In the genomic region with DNA sequence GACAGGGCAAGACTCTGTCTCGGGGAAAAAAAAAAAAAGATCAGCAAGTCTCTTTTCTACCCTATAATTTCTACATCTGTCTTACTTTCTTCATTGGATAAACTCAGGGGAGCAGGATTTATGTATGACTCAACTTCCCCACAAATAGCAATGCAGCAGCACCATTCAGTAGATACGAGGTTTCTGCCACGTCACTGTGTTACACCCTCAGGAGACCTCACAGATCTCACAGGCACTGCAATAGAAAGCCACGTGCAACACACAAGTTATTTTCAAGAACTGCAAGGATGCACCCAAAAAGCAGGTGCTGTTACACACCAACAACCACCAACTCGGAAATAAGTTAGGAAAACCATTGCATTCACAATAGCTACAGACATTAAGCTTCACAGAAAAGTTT, we compare ENCODE assay signal across 16 cellular contexts. TPM values are rescaled to one million over a fixed set of nuclear protein-coding genes. Genes with fewer than 3 reads are reported as not detected.
DNase-seq lines count a peak whose midpoint lies in the region; ATAC-seq and TF ChIP-seq lines count a peak whose summit lies in the region.
"Had no signal": no experiment of that assay in that cellular context is flagged by ENCODE, and none has a peak within 500 bp of the region (broad histone marks: within the 10 kb centered on the region; RNA-seq: fewer than 3 reads in every experiment).

No MANE protein-coding gene starts in this region.

- H3K4me1 ChIP-seq in BLaER1: peaks cover 33% of the 10 kb centered on the region
- H3K4me1 ChIP-seq: parathyroid adenoma, SJSA1 had no signal

- no peak for ATAC-seq in left lobe of liver
- ATAC-seq: HepG2 had no signal

- H3K27ac ChIP-seq in BLaER1: peak overlapping the region; percentile 42; the same call in 1 of the 2 replicates
- H3K27ac ChIP-seq in brain microvascular endothelial cell: peak overlapping the region; percentile 2
- H3K27ac ChIP-seq: parathyroid adenoma, SJSA1 had no signal

- in situ Hi-C loops in brain microvascular endothelial cell (cut with HindIII; ENCODE audit: low pct_ligation_motif_present, low sequenced_read_pairs): no loop called here

- H3K9me3 Mint-ChIP-seq in neural crest cell: peaks cover 2% of the 10 kb centered on the region

- peaks cover 11% of the 10 kb centered on the region for H3K4me1 Mint-ChIP-seq in neural crest cell

- peak; percentile 66 for DNase-seq in HS-5 (ENCODE audit: low read depth)
- peak; percentile 55 for DNase-seq in brain microvascular endothelial cell
- DNase-seq in neural crest cell (ENCODE audit: low read depth, low spot score): no peak
- DNase-seq in NCI-H1417 (lab: John Stamatoyannopoulos, UW): no peak
- no peak for DNase-seq in AML-193 (lab: John Stamatoyannopoulos, UW)
- DNase-seq in A172 (ENCODE audit: low spot score): no peak
- DNase-seq in left lobe of liver (ENCODE audit: low spot score): no peak
- DNase-seq: mammary epithelial cell, NCI-H1105 treated with DMSO at 0.1 percent for 48 hours, NCI-H345 had no signal

- peak overlapping the region; percentile 56 for H3K4me3 Mint-ChIP-seq in neural crest cell
- H3K4me3 Mint-ChIP-seq: CD14-positive monocyte had no signal

- TF ChIP-seq CTCF in brain microvascular endothelial cell (IDR thresholded peaks at IDR 0.05; ENCODE audit: low read depth, low read length, missing control alignments): no peak
- TF ChIP-seq CTCF in neural crest cell (conservative IDR thresholded peaks at IDR 0.05): no peak

- peak overlapping the region; percentile 66 for H3K4me2 ChIP-seq in BLaER1

- H3K36me3 Mint-ChIP-seq in neural crest cell (ENCODE audit: low read depth): peaks cover 31% of the 10 kb centered on the region

- peak overlapping the region; percentile 9; the same call in 1 of the 2 replicates for H3K9ac ChIP-seq in BLaER1
- H3K9ac ChIP-seq: parathyroid adenoma had no signal

- H3K4me3 ChIP-seq in BLaER1 (no peak overlapping the region), brain microvascular endothelial cell (ENCODE audit: low read depth, low read length) (no peak overlapping the region)
- H3K4me3 ChIP-seq: SJSA1 had no signal

- H3K9me3 ChIP-seq in BLaER1: no peaks in the 10 kb centered on the region
- H3K9me3 ChIP-seq: SJSA1 had no signal

- no peaks in the 10 kb centered on the region for H3K27me3 ChIP-seq in BLaER1
- H3K27me3 ChIP-seq in brain microvascular endothelial cell (replicated peaks): no peaks in the 10 kb centered on the region
- H3K27me3 ChIP-seq: SJSA1 had no signal

- H3K27me3 Mint-ChIP-seq in neural crest cell (ENCODE audit: low read depth): peaks cover 2% of the 10 kb centered on the region

- H3K36me3 ChIP-seq in BLaER1 (peaks cover 59% of the 10 kb centered on the region), brain microvascular endothelial cell (replicated peaks) (peaks cover 14% of the 10 kb centered on the region)

- peaks cover 45% of the 10 kb centered on the region; the same call in 1 of the 2 replicates for H4K20me1 ChIP-seq in BLaER1

- no peak overlapping the region for H3K27ac Mint-ChIP-seq in neural crest cell (ENCODE audit: unreplicated experiment)

RNA-seq across cellular contexts. Expression of a gene that starts 30.2 kb away (rescaled TPM):
- 258 and 259 TPM in 2 replicates for total RNA-seq in neural crest cell
- total RNA-seq in A172 (2014; rRNA removed; shearing (Covaris generic)): 396 and 439 TPM in 2 replicates
- 75.2 TPM for total RNA-seq in left lobe of liver

RNA-seq across cellular contexts. Expression of a gene that starts 45.7 kb away (rescaled TPM):
- total RNA-seq in neural crest cell (0.84 and 1.5 TPM in 2 replicates), left lobe of liver (1.5 TPM)
- total RNA-seq in A172 (2014; rRNA removed; shearing (Covaris generic)): 0.33 and 1.0 TPM in 2 replicates
- total RNA-seq: fibroblast of villous mesenchyme, SJSA1 had no signal

Comparison
In these comparisons a context has a peak if more than half of its experiments do, and no peak if none do; other contexts are left out.
1. DNase-seq: peak in HS-5 (single experiment) and brain microvascular endothelial cell (single experiment); none in neural crest cell (single experiment), NCI-H1417 (0 of 3), AML-193 (0 of 2), A172 (single experiment) and left lobe of liver (single experiment).